ENCODE assay signal across 1 cellular context in genomic region chr20:62542862-62543261, GRCh38.
A peak's percentile ranks its signal among the peaks of the same experiment; 100 is the strongest.
TF ChIP-seq lines count a peak whose summit lies in the region.

No MANE protein-coding gene starts in this region.

TF ChIP-seq in HepG2, 621 proteins besides CTCF, POLR2A, EP300 and RAD21 (continued from another document):
- no peak for TF ChIP-seq ZBTB46 (CRISPR knock-in tag; IDR thresholded peaks at IDR 0.05; ENCODE audit: borderline replicate concordance)
- 0 out of 2 replicates have a peak, but pooled peaks have one; percentile 26 for TF ChIP-seq ZNF574 (CRISPR knock-in tag; IDR thresholded peaks at IDR 0.05)
- TF ChIP-seq HNF4A (CRISPR knock-in tag; IDR thresholded peaks at IDR 0.05) = peak; percentile 10; the same call in 1 of the 2 replicates
- TF ChIP-seq ZNF710 (CRISPR knock-in tag; IDR thresholded peaks at IDR 0.05; ENCODE audit: borderline replicate concordance) = peak; percentile 11; the same call in 1 of the 2 replicates
